9 cellular contexts compared by ENCODE assay signal in genomic region chr16:4309102-4309832, GRCh38. TPM values are rescaled to one million over a fixed set of nuclear protein-coding genes. Genes with fewer than 3 reads are reported as not detected.
DNase-seq lines count a peak whose midpoint lies in the region; ATAC-seq and TF ChIP-seq lines count a peak whose summit lies in the region.
"Had no signal": no experiment of that assay in that cellular context is flagged by ENCODE, and none has a peak within 500 bp of the region (broad histone marks: within the 10 kb centered on the region; RNA-seq: fewer than 3 reads in every experiment).

No MANE protein-coding gene starts in this region.

- peak; percentile 56 for DNase-seq in activated CD4-positive, alpha-beta T cell treated with anti-CD3 and anti-CD28 coated beads, Interleukin-2, amount 10 ng/mL, durations not matched to agents 24 days and 14 days
- no peak for DNase-seq in activated CD4-positive, alpha-beta T cell treated with anti-CD3 and anti-CD28 coated beads for 4 hours
- no peak for DNase-seq in effector memory CD8-positive, alpha-beta T cell
- no peak for DNase-seq in islet precursor cell
- no peak for DNase-seq in GM10248 (ENCODE audit: extremely low spot score)
- DNase-seq in SK-N-SH = no peak
- DNase-seq: NCI-H187 had no signal

- peaks cover 36% of the 10 kb centered on the region for H3K4me1 ChIP-seq in KMS-11 (ENCODE audit: low read depth, poor library complexity, severe bottlenecking)
- H3K4me1 ChIP-seq in parathyroid adenoma = peaks cover 12% of the 10 kb centered on the region
- H3K4me1 ChIP-seq in SK-N-SH (ENCODE audit: control insufficient read depth in 1 of 2, insufficient read depth in 2 of 2, low read depth in 1 of 2, low read length in 1 of 2) = peaks cover 0 to 12% of the 10 kb centered on the region in 2 experiments; a peak in 1 of 4 replicates

- no peaks in the 10 kb centered on the region for H4K20me1 ChIP-seq in KMS-11 (ENCODE audit: insufficient read depth)
- H4K20me1 ChIP-seq in SK-N-SH (ENCODE audit: insufficient read depth) = no peaks in the 10 kb centered on the region

- H3K27ac ChIP-seq in KMS-11 (no peak overlapping the region; the same call in 1 of the 2 replicates), parathyroid adenoma (peak overlapping the region; percentile 4), SK-N-SH (ENCODE audit: low read depth in 2 of 2, low read length in 1 of 2) (no peak overlapping the region)

- TF ChIP-seq RAD21 in SK-N-SH (IDR thresholded peaks at IDR 0.05; ENCODE audit: low read length) = no peak

- peaks cover 10% of the 10 kb centered on the region for H3F3A ChIP-seq in SK-N-SH (replicated peaks; ENCODE audit: insufficient read depth)

- H3K4me1 Mint-ChIP-seq in activated CD4-positive, alpha-beta T cell treated with anti-CD3 and anti-CD28 coated beads, Interleukin-2, amount 10 ng/mL, durations not matched to agents 24 days and 14 days = peaks cover 28% of the 10 kb centered on the region
- peaks cover 17 to 18% of the 10 kb centered on the region in 2 donors for H3K4me1 Mint-ChIP-seq in effector memory CD8-positive, alpha-beta T cell (ENCODE audit: low read depth in 2 of 2)

- peak overlapping the region; percentile 36 for H3K4me3 Mint-ChIP-seq in activated CD4-positive, alpha-beta T cell treated with anti-CD3 and anti-CD28 coated beads, Interleukin-2, amount 10 ng/mL, durations not matched to agents 24 days and 14 days
- H3K4me3 Mint-ChIP-seq in effector memory CD8-positive, alpha-beta T cell = peak overlapping the region; percentile 92 to 95

- no peaks in the 10 kb centered on the region for H3K9me2 ChIP-seq in SK-N-SH

- H3K4me2 ChIP-seq in KMS-11 = no peak overlapping the region
- no peak overlapping the region for H3K4me2 ChIP-seq in parathyroid adenoma (ENCODE audit: low read length)
- no peak overlapping the region for H3K4me2 ChIP-seq in SK-N-SH

- peak overlapping the region; percentile 32 for H3K27ac Mint-ChIP-seq in activated CD4-positive, alpha-beta T cell treated with anti-CD3 and anti-CD28 coated beads, Interleukin-2, amount 10 ng/mL, durations not matched to agents 24 days and 14 days
- peak overlapping the region in 1 of 2 donors; percentile 98 for H3K27ac Mint-ChIP-seq in effector memory CD8-positive, alpha-beta T cell

- no peaks in the 10 kb centered on the region for H3K27me3 ChIP-seq in KMS-11 (ENCODE audit: insufficient read depth, low read depth)
- no peaks in the 10 kb centered on the region for H3K27me3 ChIP-seq in parathyroid adenoma (ENCODE audit: control insufficient read depth, insufficient read depth, low read length)
- no peaks in the 10 kb centered on the region for H3K27me3 ChIP-seq in SK-N-SH (ENCODE audit: insufficient read depth)

- H3K9ac ChIP-seq in KMS-11 (no peak overlapping the region), parathyroid adenoma (no peak overlapping the region), SK-N-SH (no peak overlapping the region)

- H3K4me3 ChIP-seq in KMS-11 (IDR thresholded peaks at IDR 0.05; ENCODE audit: insufficient read depth, low read depth, low read length) (no peak overlapping the region), parathyroid adenoma (ENCODE audit: low read depth, low read length) (no peak overlapping the region), SK-N-SH (ENCODE audit: low read depth in 2 of 2, low read length in 1 of 2) (no peak overlapping the region; a peak in 1 of 4 replicates)

- no peaks in the 10 kb centered on the region for H3K9me3 ChIP-seq in parathyroid adenoma (ENCODE audit: control insufficient read depth, low read length)
- no peaks in the 10 kb centered on the region for H3K9me3 ChIP-seq in SK-N-SH

- H3K27me3 Mint-ChIP-seq in activated CD4-positive, alpha-beta T cell treated with anti-CD3 and anti-CD28 coated beads, Interleukin-2, amount 10 ng/mL, durations not matched to agents 24 days and 14 days = peaks cover 9% of the 10 kb centered on the region
- peaks cover 5 to 6% of the 10 kb centered on the region in 2 donors for H3K27me3 Mint-ChIP-seq in effector memory CD8-positive, alpha-beta T cell

- intact Hi-C loops in activated CD4-positive, alpha-beta T cell treated with anti-CD3 and anti-CD28 coated beads, Interleukin-2, amount 10 ng/mL, durations not matched to agents 24 days and 14 days (cut with micrococcal nuclease) = loop anchor here (2.0 kb wide), 1 partner anchor 20 kb away; no protein-coding TSS in a partner anchor

- WGBS in SK-N-SH (ENCODE audit: low lambda C conversion rate) = 94% methylated on average over 13 of the region's 14 CpGs

- peaks cover 14% of the 10 kb centered on the region for H3K36me3 Mint-ChIP-seq in activated CD4-positive, alpha-beta T cell treated with anti-CD3 and anti-CD28 coated beads, Interleukin-2, amount 10 ng/mL, durations not matched to agents 24 days and 14 days (ENCODE audit: low read depth)
- H3K36me3 Mint-ChIP-seq in effector memory CD8-positive, alpha-beta T cell (ENCODE audit: insufficient read depth) = peaks cover 15% of the 10 kb centered on the region

- no peak for TF ChIP-seq EP300 in SK-N-SH (IDR thresholded peaks at IDR 0.05; ENCODE audit: borderline replicate concordance in 1 of 2, low read depth in 1 of 2, low read length in 1 of 2)

- H3K9me3 Mint-ChIP-seq in activated CD4-positive, alpha-beta T cell treated with anti-CD3 and anti-CD28 coated beads, Interleukin-2, amount 10 ng/mL, durations not matched to agents 24 days and 14 days = peaks cover 5% of the 10 kb centered on the region
- no peaks in the 10 kb centered on the region for H3K9me3 Mint-ChIP-seq in effector memory CD8-positive, alpha-beta T cell

- CTCF ChIA-PET in GM10248 (lab: Yijun Ruan, JAX) = interaction anchor here (0.7 to 12.9 kb wide), 15 partner anchors 10 to 196 kb away, joined by 3 to 201 read pairs (median 4); partner anchors contain the start of genes PAM16 and TFAP4
- CTCF ChIA-PET in SK-N-SH (lab: Yijun Ruan, JAX) = interaction anchor here (0.6 to 2.7 kb wide), 10 partner anchors 11 to 55 kb away, joined by 3 to 14 read pairs (median 4); partner anchors contain the start of gene TFAP4

- TF ChIP-seq CTCF in KMS-11 (conservative IDR thresholded peaks at IDR 0.05; ENCODE audit: low read depth, low read length) = no peak
- TF ChIP-seq CTCF in parathyroid adenoma (IDR thresholded peaks at IDR 0.05) = no peak
- no peak for TF ChIP-seq CTCF in GM10248 (IDR thresholded peaks at IDR 0.05; ENCODE audit: control extremely low read depth, extremely low read depth, low read depth, missing control alignments)
- TF ChIP-seq CTCF in SK-N-SH (IDR thresholded peaks at IDR 0.05) = no peak

- no peak for ATAC-seq in effector memory CD8-positive, alpha-beta T cell (replicated peaks)

- H2AFZ ChIP-seq in KMS-11 (ENCODE audit: low read depth) (peak overlapping the region; percentile 51; the same call in 1 of the 2 replicates), parathyroid adenoma (peak overlapping the region; percentile 36), SK-N-SH (ENCODE audit: low read depth) (no peak overlapping the region)

- POLR2A ChIA-PET in GM10248 (lab: Yijun Ruan, JAX) = no interaction called here
- POLR2A ChIA-PET in SK-N-SH (lab: Yijun Ruan, JAX) = interaction anchor here (0.7 kb wide), 2 partner anchors 15 to 59 kb away, joined by 3 to 4 read pairs; no protein-coding TSS in a partner anchor

- no peaks in the 10 kb centered on the region for H3K36me3 ChIP-seq in KMS-11 (ENCODE audit: insufficient read depth)
- H3K36me3 ChIP-seq in parathyroid adenoma (ENCODE audit: control insufficient read depth, insufficient read depth, low read length) = no peaks in the 10 kb centered on the region
- no peaks in the 10 kb centered on the region for H3K36me3 ChIP-seq in SK-N-SH (replicated peaks in 1 of 2; ENCODE audit: control insufficient read depth in 1 of 2, insufficient read depth in 2 of 2, low read length in 1 of 2)

- peaks cover 7% of the 10 kb centered on the region; the same call in 1 of the 2 replicates for H3K79me2 ChIP-seq in KMS-11 (ENCODE audit: insufficient read depth, low read depth)
- no peaks in the 10 kb centered on the region for H3K79me2 ChIP-seq in parathyroid adenoma
- no peaks in the 10 kb centered on the region for H3K79me2 ChIP-seq in SK-N-SH (ENCODE audit: insufficient read depth)

TF ChIP-seq in SK-N-SH, 30 proteins besides CTCF, POLR2A, EP300 and RAD21:
- TF ChIP-seq ELF1 (IDR thresholded peaks at IDR 0.05) (no peak), PBX3 (IDR thresholded peaks at IDR 0.05) (no peak), GABPA (IDR thresholded peaks at IDR 0.05; ENCODE audit: low read depth) (no peak), NFIC (IDR thresholded peaks at IDR 0.05; ENCODE audit: borderline replicate concordance) (no peak)

RNA-seq across cellular contexts. Expression of gene GLIS2, which starts 6.6 kb away (rescaled TPM):
- 1.0 and 1.4 TPM in 2 replicates for total RNA-seq in activated CD4-positive, alpha-beta T cell treated with anti-CD3 and anti-CD28 coated beads, Interleukin-2, amount 10 ng/mL, durations not matched to agents 24 days and 14 days
- 3.3 and 6.5 TPM in 2 replicates for polyA plus RNA-seq in SK-N-SH (2012; rRNA removed)
- polyA plus RNA-seq in SK-N-SH (2012; cell fraction: cytosol; rRNA removed) = 3.5 and 5.8 TPM in 2 replicates
- 18.3 and 22.6 TPM in 2 replicates for polyA plus RNA-seq in SK-N-SH (2012; cell fraction: nucleus; rRNA removed)

RNA-seq across cellular contexts. Expression of gene TFAP4, which starts 36.4 kb away (rescaled TPM):
- total RNA-seq in activated CD4-positive, alpha-beta T cell treated with anti-CD3 and anti-CD28 coated beads, Interleukin-2, amount 10 ng/mL, durations not matched to agents 24 days and 14 days = 46.1 and 53.4 TPM in 2 replicates
- polyA plus RNA-seq in SK-N-SH (2012; rRNA removed) = 8.8 and 13.1 TPM in 2 replicates
- polyA plus RNA-seq in SK-N-SH (2012; cell fraction: cytosol; rRNA removed) = 5.4 and 7.4 TPM in 2 replicates
- polyA plus RNA-seq in SK-N-SH (2012; cell fraction: nucleus; rRNA removed) = 13.6 and 21.0 TPM in 2 replicates

RNA-seq across cellular contexts. Expression of gene PAM16, which starts 41.9 kb away (rescaled TPM):
- 93.5 and 104 TPM in 2 replicates for total RNA-seq in activated CD4-positive, alpha-beta T cell treated with anti-CD3 and anti-CD28 coated beads, Interleukin-2, amount 10 ng/mL, durations not matched to agents 24 days and 14 days
- polyA plus RNA-seq in SK-N-SH (2012; rRNA removed) = 96.3 and 96.4 TPM in 2 replicates
- 52.4 and 75.8 TPM in 2 replicates for polyA plus RNA-seq in SK-N-SH (2012; cell fraction: cytosol; rRNA removed)
- polyA plus RNA-seq in SK-N-SH (2012; cell fraction: nucleus; rRNA removed) = 95.5 and 121 TPM in 2 replicates
